ENCODE assay signal across 11 cellular contexts in genomic region chr17:29663155-29663554, GRCh38. TPM values are rescaled to one million over a fixed set of nuclear protein-coding genes. Genes with fewer than 3 reads are reported as not detected.
DNase-seq lines count a peak whose midpoint lies in the region; ATAC-seq, FAIRE-seq and TF ChIP-seq lines count a peak whose summit lies in the region.
"Had no signal": no experiment of that assay in that cellular context is flagged by ENCODE, and none has a peak within 500 bp of the region (broad histone marks: within the 10 kb centered on the region; RNA-seq: fewer than 3 reads in every experiment).

No MANE protein-coding gene starts in this region.

- no peak overlapping the region for H3K27ac ChIP-seq in esophagus squamous epithelium
- peak overlapping the region in 1 of 4 donors; percentile 36 for H3K27ac ChIP-seq in upper lobe of left lung
- H3K27ac ChIP-seq: colonic mucosa, SJSA1 had no signal

- H3K4me3 ChIP-seq in esophagus squamous epithelium, result no peak overlapping the region
- no peak overlapping the region for H3K4me3 ChIP-seq in upper lobe of left lung
- H3K4me3 ChIP-seq: colonic mucosa, HAP-1, SJSA1 had no signal

- H3K36me3 ChIP-seq in esophagus squamous epithelium (peaks cover 0 to 70% (median 0%) of the 10 kb centered on the region in 3 donors), upper lobe of left lung (peaks cover 1 to 67% (median 31%) of the 10 kb centered on the region in 4 donors)
- H3K36me3 ChIP-seq: colonic mucosa had no signal

- peak; percentile 77 for FAIRE-seq in GM19239 (lab: Jason Lieb, UNC)

- H3K4me1 ChIP-seq in esophagus squamous epithelium (peaks cover 0 to 23% (median 6%) of the 10 kb centered on the region in 3 donors), upper lobe of left lung (peaks cover 9 to 14% (median 12%) of the 10 kb centered on the region in 4 donors)
- H3K4me1 ChIP-seq: colonic mucosa, HAP-1, SJSA1 had no signal

- H3K9me3 ChIP-seq in esophagus squamous epithelium, result no peaks in the 10 kb centered on the region
- no peaks in the 10 kb centered on the region for H3K9me3 ChIP-seq in upper lobe of left lung
- H3K9me3 ChIP-seq: colonic mucosa, HAP-1, SJSA1 had no signal

- TF ChIP-seq POLR2A in esophagus squamous epithelium (IDR thresholded peaks at IDR 0.05) (no peak), upper lobe of left lung (IDR thresholded peaks at IDR 0.05) (no peak)

- H3K27me3 ChIP-seq in esophagus squamous epithelium (no peaks in the 10 kb centered on the region), upper lobe of left lung (no peaks in the 10 kb centered on the region)
- H3K27me3 ChIP-seq: colonic mucosa, SJSA1 had no signal

- ATAC-seq in GM18502 (IDR thresholded peaks at IDR 0.05; ENCODE audit: poor library complexity, unreplicated experiment) (no peak), upper lobe of left lung (ENCODE audit: low FRiP score in 2 of 2) (no peak)

- WGBS in esophagus squamous epithelium, 2 donors, result 27 to 42% methylated on average over 1 of the region's 1 CpG
- 17 to 32% methylated on average over 1 of the region's 1 CpG for WGBS in upper lobe of left lung, 2 donors

- intact Hi-C loops in esophagus squamous epithelium (cut with DNase I), result no loop called here

- TF ChIP-seq EP300 in upper lobe of left lung (IDR thresholded peaks at IDR 0.05), result no peak

- TF ChIP-seq CTCF in esophagus squamous epithelium (IDR thresholded peaks at IDR 0.05) (no peak), upper lobe of left lung (IDR thresholded peaks at IDR 0.05) (no peak)

- DNase-seq in AG08395 (ENCODE audit: low spot score) (peak; percentile 17), GM19239 (ENCODE audit: insufficient read length, low spot score) (no peak), astrocyte of the hippocampus (ENCODE audit: low read depth, low spot score) (peak; percentile 46), left kidney (ENCODE audit: low read depth, low spot score) (peak; percentile 85), esophagus squamous epithelium (lab: John Stamatoyannopoulos, UW) (no peak), upper lobe of left lung (no peak)
- DNase-seq in stimulated activated CD4-positive, alpha-beta T cell treated with anti-CD3 and anti-CD28 coated beads, Interleukin-2, amount 100 ng/mL, for 48 hours, result no peak
- DNase-seq: colonic mucosa had no signal

RNA-seq across cellular contexts. Expression of gene CORO6, which starts 40.4 kb away (rescaled TPM):
- total RNA-seq in esophagus squamous epithelium (10 to 100 TPM in 1 of 4 donors, 1 to 10 TPM in 3; 2.0 to 39.9 (median 6.5) TPM), upper lobe of left lung (100 to 1,000 TPM in 1 of 6 donors, 10 to 100 TPM in 3, 1 to 10 TPM in 2; 7.3 to 137 (median 12.2) TPM)

Comparison
In these comparisons a context has a peak if more than half of its experiments do, and no peak if none do; other contexts are left out.
1. DNase-seq: peak in AG08395 (single experiment), astrocyte of the hippocampus (single experiment) and left kidney (single experiment); none in GM19239 (single experiment), esophagus squamous epithelium (single experiment), upper lobe of left lung (0 of 2) and stimulated activated CD4-positive, alpha-beta T cell treated with anti-CD3 and anti-CD28 coated beads, Interleukin-2, amount 100 ng/mL, for 48 hours (0 of 2).